Comparison of ENCODE assay signal across 8 cellular contexts in genomic region chr6:31690231-31691077, GRCh38. TPM values are rescaled to one million over a fixed set of nuclear protein-coding genes. Genes with fewer than 3 reads are reported as not detected.
DNase-seq lines count a peak whose midpoint lies in the region; ATAC-seq and TF ChIP-seq lines count a peak whose summit lies in the region.
"Had no signal": no experiment of that assay in that cellular context is flagged by ENCODE, and none has a peak within 500 bp of the region (broad histone marks: within the 10 kb centered on the region; RNA-seq: fewer than 3 reads in every experiment).

No MANE protein-coding gene starts in this region.

- H4K20me1 ChIP-seq in hepatocyte (ENCODE audit: insufficient read depth, poor library complexity, severe bottlenecking), result no peaks in the 10 kb centered on the region

- H3K27me3 Mint-ChIP-seq in activated CD8-positive, alpha-beta T cell treated with anti-CD3 and anti-CD28 coated beads for 36 hours, result no peaks in the 10 kb centered on the region
- H3K27me3 Mint-ChIP-seq in activated CD8-positive, alpha-beta T cell treated with anti-CD3 and anti-CD28 coated beads, Interleukin-2, amount 10 ng/mL, durations not matched to agents 7 days and 5 days (ENCODE audit: low read depth), result no peaks in the 10 kb centered on the region
- H3K27me3 Mint-ChIP-seq in stimulated activated naive B cell treated with anti-CD40 and anti-IgM and Interleukin-4, amounts not matched to agents 10 μg/mL and 1 μg/mL and 100 μg/mL, for 72 hours, result no peaks in the 10 kb centered on the region

- H3K27me3 ChIP-seq in hepatocyte, result no peaks in the 10 kb centered on the region
- H3K27me3 ChIP-seq: pancreas had no signal

- peaks cover 17% of the 10 kb centered on the region for H3K36me3 Mint-ChIP-seq in activated CD8-positive, alpha-beta T cell treated with anti-CD3 and anti-CD28 coated beads for 36 hours (ENCODE audit: low read depth)
- H3K36me3 Mint-ChIP-seq in activated CD8-positive, alpha-beta T cell treated with anti-CD3 and anti-CD28 coated beads, Interleukin-2, amount 10 ng/mL, durations not matched to agents 7 days and 5 days (ENCODE audit: low read depth), result peaks cover 44% of the 10 kb centered on the region
- H3K36me3 Mint-ChIP-seq in stimulated activated naive B cell treated with anti-CD40 and anti-IgM and Interleukin-4, amounts not matched to agents 10 μg/mL and 1 μg/mL and 100 μg/mL, for 72 hours, result peaks cover 52 to 66% of the 10 kb centered on the region in 2 donors

- H3K4me3 Mint-ChIP-seq in activated CD8-positive, alpha-beta T cell treated with anti-CD3 and anti-CD28 coated beads for 36 hours, result no peak overlapping the region
- no peak overlapping the region for H3K4me3 Mint-ChIP-seq in activated CD8-positive, alpha-beta T cell treated with anti-CD3 and anti-CD28 coated beads, Interleukin-2, amount 10 ng/mL, durations not matched to agents 7 days and 5 days
- peak overlapping the region in 1 of 2 donors; percentile 8 for H3K4me3 Mint-ChIP-seq in stimulated activated naive B cell treated with anti-CD40 and anti-IgM and Interleukin-4, amounts not matched to agents 10 μg/mL and 1 μg/mL and 100 μg/mL, for 72 hours

- DNase-seq in activated CD8-positive, alpha-beta T cell treated with anti-CD3 and anti-CD28 coated beads for 36 hours, result no peak
- DNase-seq in activated CD8-positive, alpha-beta T cell treated with anti-CD3 and anti-CD28 coated beads, Interleukin-2, amount 10 ng/mL, durations not matched to agents 7 days and 5 days, result no peak
- DNase-seq in hepatocyte (ENCODE audit: low spot score), result peak; percentile 79
- DNase-seq in stimulated activated naive B cell treated with anti-CD40 and anti-IgM and Interleukin-4, amounts not matched to agents 10 μg/mL and 1 μg/mL and 100 μg/mL, for 72 hours, result no peak
- no peak for DNase-seq in activated CD4-positive, CD25-positive, alpha-beta regulatory T cell treated with anti-CD3 and anti-CD28 coated beads, Interleukin-2, amount 50 U/mL, for 72 hours
- DNase-seq: effector CD4-positive, alpha-beta T cell; pancreas had no signal

- H3K4me3 ChIP-seq in hepatocyte, result no peak overlapping the region
- H3K4me3 ChIP-seq: pancreas had no signal

- H3K4me2 ChIP-seq in hepatocyte, result peak overlapping the region; percentile 62

- H3K27ac ChIP-seq in hepatocyte, result peak overlapping the region; percentile 94
- H3K27ac ChIP-seq: pancreas had no signal

- no peak overlapping the region for H2AFZ ChIP-seq in hepatocyte

- POLR2A ChIA-PET in activated CD8-positive, alpha-beta T cell treated with anti-CD3 and anti-CD28 coated beads for 36 hours (lab: Charles Lee), result interaction anchor here (0.7 to 1.2 kb wide), 4 partner anchors 17 to 21 kb away, joined by 3 to 5 read pairs (median 3); no protein-coding TSS in a partner anchor
- POLR2A ChIA-PET in activated CD8-positive, alpha-beta T cell treated with anti-CD3 and anti-CD28 coated beads, Interleukin-2, amount 10 ng/mL, durations not matched to agents 7 days and 5 days (lab: Charles Lee), result interaction anchor here (0.9 to 1.3 kb wide), 3 partner anchors 13 to 47 kb away, joined by 3 to 4 read pairs (median 3); partner anchors contain the start of gene ABHD16A

- TF ChIP-seq CTCF in activated CD8-positive, alpha-beta T cell treated with anti-CD3 and anti-CD28 coated beads for 36 hours (IDR thresholded peaks at IDR 0.05), result no peak
- TF ChIP-seq CTCF in hepatocyte (IDR thresholded peaks at IDR 0.05; ENCODE audit: poor library complexity), result no peak

- H3K4me1 ChIP-seq in hepatocyte (ENCODE audit: insufficient read depth), result peaks cover 6% of the 10 kb centered on the region
- H3K4me1 ChIP-seq: pancreas had no signal

- no peaks in the 10 kb centered on the region for H3K36me3 ChIP-seq in hepatocyte (replicated peaks; ENCODE audit: insufficient read depth, low read depth)

- H3K9me3 ChIP-seq in hepatocyte (ENCODE audit: low read depth), result no peaks in the 10 kb centered on the region
- H3K9me3 ChIP-seq: pancreas had no signal

- H3K4me1 Mint-ChIP-seq in activated CD8-positive, alpha-beta T cell treated with anti-CD3 and anti-CD28 coated beads for 36 hours (ENCODE audit: low read depth), result peaks cover 5% of the 10 kb centered on the region
- peaks cover 4% of the 10 kb centered on the region for H3K4me1 Mint-ChIP-seq in activated CD8-positive, alpha-beta T cell treated with anti-CD3 and anti-CD28 coated beads, Interleukin-2, amount 10 ng/mL, durations not matched to agents 7 days and 5 days (ENCODE audit: low read depth)
- H3K4me1 Mint-ChIP-seq in stimulated activated naive B cell treated with anti-CD40 and anti-IgM and Interleukin-4, amounts not matched to agents 10 μg/mL and 1 μg/mL and 100 μg/mL, for 72 hours, result peaks cover 18 to 23% of the 10 kb centered on the region in 2 donors

- no peaks in the 10 kb centered on the region for H3K9me3 Mint-ChIP-seq in activated CD8-positive, alpha-beta T cell treated with anti-CD3 and anti-CD28 coated beads for 36 hours
- no peaks in the 10 kb centered on the region for H3K9me3 Mint-ChIP-seq in activated CD8-positive, alpha-beta T cell treated with anti-CD3 and anti-CD28 coated beads, Interleukin-2, amount 10 ng/mL, durations not matched to agents 7 days and 5 days (ENCODE audit: insufficient read depth)
- no peaks in the 10 kb centered on the region for H3K9me3 Mint-ChIP-seq in stimulated activated naive B cell treated with anti-CD40 and anti-IgM and Interleukin-4, amounts not matched to agents 10 μg/mL and 1 μg/mL and 100 μg/mL, for 72 hours

- H3K27ac Mint-ChIP-seq in activated CD8-positive, alpha-beta T cell treated with anti-CD3 and anti-CD28 coated beads for 36 hours, result peak overlapping the region; percentile 40
- H3K27ac Mint-ChIP-seq in activated CD8-positive, alpha-beta T cell treated with anti-CD3 and anti-CD28 coated beads, Interleukin-2, amount 10 ng/mL, durations not matched to agents 7 days and 5 days, result no peak overlapping the region
- H3K27ac Mint-ChIP-seq in stimulated activated naive B cell treated with anti-CD40 and anti-IgM and Interleukin-4, amounts not matched to agents 10 μg/mL and 1 μg/mL and 100 μg/mL, for 72 hours, result peak overlapping the region; percentile 78

- intact Hi-C loops in activated CD8-positive, alpha-beta T cell treated with anti-CD3 and anti-CD28 coated beads for 36 hours (cut with micrococcal nuclease), result no loop called here

- no peaks in the 10 kb centered on the region for H3K79me2 ChIP-seq in hepatocyte

- WGBS in hepatocyte (ENCODE audit: low lambda C conversion rate, missing lambda C conversion rate), result 51% methylated on average over 10 of the region's 10 CpGs

- CTCF ChIA-PET in activated CD8-positive, alpha-beta T cell treated with anti-CD3 and anti-CD28 coated beads for 36 hours (lab: Charles Lee), result interaction anchor here (0.7 to 2.3 kb wide), 12 partner anchors 9 to 146 kb away, joined by 3 to 9 read pairs (median 4); partner anchors contain the start of genes LY6G5C and LY6G6F
- CTCF ChIA-PET in activated CD8-positive, alpha-beta T cell treated with anti-CD3 and anti-CD28 coated beads, Interleukin-2, amount 10 ng/mL, durations not matched to agents 7 days and 5 days (lab: Charles Lee), result interaction anchor here (0.5 to 1.9 kb wide), 8 partner anchors 9 to 92 kb away, joined by 3 to 9 read pairs (median 3); partner anchors contain the start of genes ABHD16A, LY6G5B and LY6G5C

- no peaks in the 10 kb centered on the region for H3K9me2 ChIP-seq in hepatocyte (replicated peaks; ENCODE audit: insufficient read depth)

- ATAC-seq in activated CD8-positive, alpha-beta T cell treated with anti-CD3 and anti-CD28 coated beads for 36 hours, result no peak
- no peak for ATAC-seq in activated CD8-positive, alpha-beta T cell treated with anti-CD3 and anti-CD28 coated beads, Interleukin-2, amount 10 ng/mL, durations not matched to agents 7 days and 5 days
- peak in 1 of 2 donors; percentile 68 for ATAC-seq in stimulated activated naive B cell treated with anti-CD40 and anti-IgM and Interleukin-4, amounts not matched to agents 10 μg/mL and 1 μg/mL and 100 μg/mL, for 72 hours (replicated peaks)
- ATAC-seq in GM18867 (IDR thresholded peaks at IDR 0.05; ENCODE audit: unreplicated experiment), result no peak

RNA-seq across cellular contexts. Expression of gene LY6G5C, which starts 9.6 kb away (rescaled TPM):
- total RNA-seq in activated CD8-positive, alpha-beta T cell treated with anti-CD3 and anti-CD28 coated beads for 36 hours, result 1 to 10 TPM; 1.6 to 2.3 TPM
- 1 to 10 TPM; 4.3 to 5.5 TPM for total RNA-seq in activated CD8-positive, alpha-beta T cell treated with anti-CD3 and anti-CD28 coated beads, Interleukin-2, amount 10 ng/mL, durations not matched to agents 7 days and 5 days
- 0.32 TPM in 1 of 2 replicates, not detected in the other for total RNA-seq in hepatocyte
- polyA plus RNA-seq in hepatocyte, result 0.63 and 5.0 TPM in 2 replicates

RNA-seq across cellular contexts. Expression of gene ABHD16A, which starts 12.7 kb away (rescaled TPM):
- total RNA-seq in activated CD8-positive, alpha-beta T cell treated with anti-CD3 and anti-CD28 coated beads for 36 hours, result 10 to 100 TPM; 23.7 to 24.3 TPM
- 10 to 100 TPM; 52.1 to 55.4 TPM for total RNA-seq in activated CD8-positive, alpha-beta T cell treated with anti-CD3 and anti-CD28 coated beads, Interleukin-2, amount 10 ng/mL, durations not matched to agents 7 days and 5 days
- total RNA-seq in hepatocyte, result 63.2 and 66.8 TPM in 2 replicates
- 81.3 and 94.7 TPM in 2 replicates for polyA plus RNA-seq in hepatocyte

RNA-seq across cellular contexts. Expression of gene LY6G6F, which starts 16.2 kb away (rescaled TPM):
- not detected for total RNA-seq in activated CD8-positive, alpha-beta T cell treated with anti-CD3 and anti-CD28 coated beads for 36 hours
- not detected for total RNA-seq in activated CD8-positive, alpha-beta T cell treated with anti-CD3 and anti-CD28 coated beads, Interleukin-2, amount 10 ng/mL, durations not matched to agents 7 days and 5 days
- not detected in 2 replicates for total RNA-seq in hepatocyte
- polyA plus RNA-seq in hepatocyte, result not detected in 2 replicates
- total RNA-seq: pancreas had no signal
- polyA plus RNA-seq: pancreas had no signal

RNA-seq across cellular contexts. Expression of gene LY6G5B, which starts 20.7 kb away (rescaled TPM):
- 10 to 100 TPM; 14.7 to 16.1 TPM for total RNA-seq in activated CD8-positive, alpha-beta T cell treated with anti-CD3 and anti-CD28 coated beads for 36 hours
- 10 to 100 TPM; 22.6 to 23.2 TPM for total RNA-seq in activated CD8-positive, alpha-beta T cell treated with anti-CD3 and anti-CD28 coated beads, Interleukin-2, amount 10 ng/mL, durations not matched to agents 7 days and 5 days
- total RNA-seq in hepatocyte, result 2.2 and 5.3 TPM in 2 replicates
- polyA plus RNA-seq in hepatocyte, result 14.9 and 18.9 TPM in 2 replicates

RNA-seq across cellular contexts. Expression of gene CSNK2B, which starts 24.6 kb away (rescaled TPM):
- total RNA-seq in activated CD8-positive, alpha-beta T cell treated with anti-CD3 and anti-CD28 coated beads for 36 hours, result 100 to 1,000 TPM; 241 to 247 TPM
- total RNA-seq in activated CD8-positive, alpha-beta T cell treated with anti-CD3 and anti-CD28 coated beads, Interleukin-2, amount 10 ng/mL, durations not matched to agents 7 days and 5 days, result 100 to 1,000 TPM; 233 to 250 TPM
- total RNA-seq in hepatocyte, result 155 and 185 TPM in 2 replicates
- 181 and 202 TPM in 2 replicates for polyA plus RNA-seq in hepatocyte
